In genomic region chr1:18926315-18927081, GRCh38 we compare ENCODE assay signal across 9 cellular contexts. TPM values are rescaled to one million over a fixed set of nuclear protein-coding genes. Genes with fewer than 3 reads are reported as not detected.
A peak's percentile ranks its signal among the peaks of the same experiment; 100 is the strongest.
DNase-seq lines count a peak whose midpoint lies in the region; ATAC-seq and TF ChIP-seq lines count a peak whose summit lies in the region.
"Had no signal": no experiment of that assay in that cellular context is flagged by ENCODE, and none has a peak within 500 bp of the region (broad histone marks: within the 10 kb centered on the region; RNA-seq: fewer than 3 reads in every experiment).

No MANE protein-coding gene starts in this region.

- TF ChIP-seq CTCF in ascending aorta (IDR thresholded peaks at IDR 0.05): no peak

- H3K9me3 Mint-ChIP-seq in T-helper 2 cell treated with Interferon-gamma antibody and Interleukin-4, amounts not matched to agents 5 μg/mL and 100 μg/mL, for 36 hours: peaks cover 4% of the 10 kb centered on the region

- no peaks in the 10 kb centered on the region for H3K9me3 ChIP-seq in ascending aorta

- no peaks in the 10 kb centered on the region for H3K36me3 ChIP-seq in ascending aorta

- H3K27me3 ChIP-seq in ascending aorta: no peaks in the 10 kb centered on the region

- intact Hi-C loops in ascending aorta (cut with DNase I): loop anchor here (1.0 to 10.0 kb wide), 3 partner anchors 24 to 388 kb away; partner anchors contain the start of genes AKR7A2, ALDH4A1 and SLC66A1
- intact Hi-C loops in left colon (cut with DNase I, micrococcal nuclease): no loop called here

- H3K4me1 ChIP-seq in ascending aorta: peaks cover 39 to 63% of the 10 kb centered on the region in 2 donors

- peaks cover 4% of the 10 kb centered on the region for H3K36me3 Mint-ChIP-seq in T-helper 2 cell treated with Interferon-gamma antibody and Interleukin-4, amounts not matched to agents 5 μg/mL and 100 μg/mL, for 36 hours (ENCODE audit: low read depth)

- peak; percentile 47 for ATAC-seq in HG03520 (IDR thresholded peaks at IDR 0.05; ENCODE audit: unreplicated experiment)
- ATAC-seq in left colon: peak; percentile 44

- H3K27ac Mint-ChIP-seq in T-helper 2 cell treated with Interferon-gamma antibody and Interleukin-4, amounts not matched to agents 5 μg/mL and 100 μg/mL, for 36 hours: peak overlapping the region; percentile 98

- peak overlapping the region; percentile 87 for H3K4me3 Mint-ChIP-seq in T-helper 2 cell treated with Interferon-gamma antibody and Interleukin-4, amounts not matched to agents 5 μg/mL and 100 μg/mL, for 36 hours

- peaks cover 66% of the 10 kb centered on the region for H3K4me1 Mint-ChIP-seq in T-helper 2 cell treated with Interferon-gamma antibody and Interleukin-4, amounts not matched to agents 5 μg/mL and 100 μg/mL, for 36 hours (ENCODE audit: low read depth)

- peak overlapping the region; percentile 95 to 97 for H3K27ac ChIP-seq in ascending aorta
- H3K27ac ChIP-seq: 22Rv1 had no signal

- peak; percentile 92 for DNase-seq in NK-92 treated with Interleukin-12 subunit alpha and Interleukin-12 subunit beta, amount 100 ng/mL, for 24 hours (lab: John Stamatoyannopoulos, UW)
- DNase-seq in NK-92 (lab: John Stamatoyannopoulos, UW; ENCODE audit: unreplicated experiment): no peak
- DNase-seq in T-helper 2 cell treated with Interferon-gamma antibody and Interleukin-4, amounts not matched to agents 5 μg/mL and 100 μg/mL, for 36 hours (ENCODE audit: low spot score): peak; percentile 89
- DNase-seq in ascending aorta (ENCODE audit: low spot score in 2 of 2): peak; percentile 83 to 95
- peak; percentile 50 to 69 for DNase-seq in left colon
- DNase-seq in stimulated activated CD8-positive, alpha-beta memory T cell treated with anti-CD3 and anti-CD28 coated beads, Interleukin-15, amount 100 ng/mL, for 1 hour (ENCODE audit: low read depth): peak; percentile 73
- DNase-seq in DMS153 (lab: John Stamatoyannopoulos, UW): no peak

- H3K27me3 Mint-ChIP-seq in T-helper 2 cell treated with Interferon-gamma antibody and Interleukin-4, amounts not matched to agents 5 μg/mL and 100 μg/mL, for 36 hours (ENCODE audit: low read depth): no peaks in the 10 kb centered on the region

- peak overlapping the region in 1 of 2 donors; percentile 30 for H3K4me3 ChIP-seq in ascending aorta

RNA-seq across cellular contexts. Expression of gene ALDH4A1, which starts 24.1 kb away (rescaled TPM):
- total RNA-seq in ascending aorta (16.6 TPM), left colon (1 to 10 TPM; 4.9 to 5.5 TPM)

RNA-seq across cellular contexts. Expression of gene IFFO2, which starts 30.0 kb away (rescaled TPM):
- 131 TPM for total RNA-seq in ascending aorta
- total RNA-seq in left colon: 10 to 100 TPM in 1 of 2 donors, 1 to 10 TPM in 1; 5.4 to 14.7 TPM

Comparison
In these comparisons a context has a peak if more than half of its experiments do, and no peak if none do; other contexts are left out.
1. DNase-seq: peak in NK-92 treated with Interleukin-12 subunit alpha and Interleukin-12 subunit beta, amount 100 ng/mL, for 24 hours (single experiment), T-helper 2 cell treated with Interferon-gamma antibody and Interleukin-4, amounts not matched to agents 5 μg/mL and 100 μg/mL, for 36 hours (single experiment), ascending aorta (2 of 2), left colon (2 of 2) and stimulated activated CD8-positive, alpha-beta memory T cell treated with anti-CD3 and anti-CD28 coated beads, Interleukin-15, amount 100 ng/mL, for 1 hour (single experiment); none in NK-92 (single experiment) and DMS153 (single experiment).